28 cellular contexts compared by ENCODE assay signal in the genomic region with DNA sequence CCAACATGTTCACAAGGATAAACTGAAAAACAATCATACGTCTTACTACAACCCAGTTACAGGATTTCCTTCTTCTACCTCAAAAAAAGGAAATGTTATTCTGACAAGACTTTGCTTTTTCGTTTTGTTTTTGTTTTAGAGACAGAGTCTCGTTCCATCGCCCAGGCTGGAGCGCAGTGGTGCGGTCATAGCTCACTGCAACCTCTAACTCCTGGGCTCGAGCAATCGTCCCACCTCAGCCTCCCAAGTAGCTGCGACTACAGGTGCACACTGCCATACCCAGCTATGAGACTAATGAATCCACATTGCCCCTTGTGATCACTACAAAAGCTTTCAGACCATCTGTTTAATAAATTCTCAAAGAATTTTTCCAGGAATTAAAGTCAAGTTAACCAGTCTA.
"Had no signal": no experiment of that assay in that cellular context is flagged by ENCODE, and none has a peak within 500 bp of the region (broad histone marks: within the 10 kb centered on the region; RNA-seq: fewer than 3 reads in every experiment).

No MANE protein-coding gene starts in this region.

- H3K27ac Mint-ChIP-seq: naive thymus-derived CD8-positive, alpha-beta T cell; natural killer cell treated with Interleukin-12 subunit alpha and Interleukin-12 subunit beta and Interleukin-15 and Interleukin-18, amount 100 ng/mL, for 72 hours; nephron progenitor cell; neural progenitor cell; progenitor cell of endocrine pancreas; stimulated activated effector memory CD8-positive, alpha-beta T cell treated with anti-CD3 and anti-CD28 coated beads, Interleukin-12 subunit alpha, Interleukin-12 subunit beta, amount 100 ng/mL, for 72 hours; stimulated activated naive B cell treated with anti-CD40 and anti-IgM and Interleukin-4, amounts not matched to agents 10 μg/mL and 1 μg/mL and 100 μg/mL, for 72 hours; stimulated activated naive CD8-positive, alpha-beta T cell treated with anti-CD3 and anti-CD28 coated beads, Interleukin-15, Interleukin-2, amounts not matched to agents 100 ng/mL and 50 ng/mL, for 24 hours had no signal

- H3K4me1 Mint-ChIP-seq: naive thymus-derived CD8-positive, alpha-beta T cell; nephron progenitor cell; neural progenitor cell; stimulated activated naive B cell treated with anti-CD40 and anti-IgM and Interleukin-4, amounts not matched to agents 10 μg/mL and 1 μg/mL and 100 μg/mL, for 72 hours had no signal

- H3K27me3 ChIP-seq: neural progenitor cell, ovary, right lobe of liver, sigmoid colon, thyroid gland, tibial nerve, upper lobe of left lung, vagina had no signal

- H3K4me1 ChIP-seq: neural progenitor cell, parathyroid adenoma, psoas muscle, right lobe of liver, thyroid gland, vagina had no signal

- H3K9me3 ChIP-seq: ovary, psoas muscle, right lobe of liver, sigmoid colon, thoracic aorta, thyroid gland, tibial nerve, upper lobe of left lung, vagina had no signal

- H3K4me3 ChIP-seq: neural progenitor cell, ovary, psoas muscle, right lobe of liver, sigmoid colon, thoracic aorta, thyroid gland, tibial nerve, upper lobe of left lung, vagina had no signal

- H3K9me3 Mint-ChIP-seq: naive thymus-derived CD8-positive, alpha-beta T cell; natural killer cell treated with Interleukin-12 subunit alpha and Interleukin-12 subunit beta and Interleukin-15 and Interleukin-18, amount 100 ng/mL, for 72 hours; nephron progenitor cell; neural progenitor cell; stimulated activated effector memory CD8-positive, alpha-beta T cell treated with anti-CD3 and anti-CD28 coated beads, Interleukin-12 subunit alpha, Interleukin-12 subunit beta, amount 100 ng/mL, for 72 hours; stimulated activated naive B cell treated with anti-CD40 and anti-IgM and Interleukin-4, amounts not matched to agents 10 μg/mL and 1 μg/mL and 100 μg/mL, for 72 hours; stimulated activated naive CD8-positive, alpha-beta T cell treated with anti-CD3 and anti-CD28 coated beads, Interleukin-15, Interleukin-2, amounts not matched to agents 100 ng/mL and 50 ng/mL, for 24 hours had no signal

- H3K36me3 ChIP-seq: ovary, right lobe of liver, thoracic aorta had no signal

- H3K27me3 Mint-ChIP-seq: naive thymus-derived CD8-positive, alpha-beta T cell; natural killer cell treated with Interleukin-12 subunit alpha and Interleukin-12 subunit beta and Interleukin-15 and Interleukin-18, amount 100 ng/mL, for 72 hours; progenitor cell of endocrine pancreas; stimulated activated naive B cell treated with anti-CD40 and anti-IgM and Interleukin-4, amounts not matched to agents 10 μg/mL and 1 μg/mL and 100 μg/mL, for 72 hours; stimulated activated naive CD8-positive, alpha-beta T cell treated with anti-CD3 and anti-CD28 coated beads, Interleukin-15, Interleukin-2, amounts not matched to agents 100 ng/mL and 50 ng/mL, for 24 hours had no signal

- ATAC-seq: naive thymus-derived CD8-positive, alpha-beta T cell; natural killer cell treated with Interleukin-12 subunit alpha and Interleukin-12 subunit beta and Interleukin-15 and Interleukin-18, amount 100 ng/mL, for 72 hours; psoas muscle; right cardiac atrium; right lobe of liver; stimulated activated effector memory CD8-positive, alpha-beta T cell treated with anti-CD3 and anti-CD28 coated beads, Interleukin-12 subunit alpha, Interleukin-12 subunit beta, amount 100 ng/mL, for 72 hours; stimulated activated naive B cell treated with anti-CD40 and anti-IgM and Interleukin-4, amounts not matched to agents 10 μg/mL and 1 μg/mL and 100 μg/mL, for 72 hours had no signal

- DNase-seq: naive thymus-derived CD8-positive, alpha-beta T cell; nephron progenitor cell; occipital lobe; ovary; posterior cingulate gyrus; psoas muscle; right cardiac atrium; right lobe of liver; sigmoid colon; small intestine; stimulated activated CD4-positive, alpha-beta T cell treated with anti-CD3 and anti-CD28 coated beads, Interleukin-15, amount 100 ng/mL, for 24 hours; stimulated activated CD4-positive, alpha-beta T cell treated with anti-CD3 and anti-CD28 coated beads, Interleukin-2, amount 100 ng/mL, for 24 hours; stimulated activated CD4-positive, alpha-beta T cell treated with anti-CD3 and anti-CD28 coated beads, Interleukin-2, amount 100 ng/mL, for 48 hours; stimulated activated CD4-positive, alpha-beta T cell treated with anti-CD3 and anti-CD28 coated beads, Interleukin-4, amount 100 ng/mL, for 24 hours; stimulated activated naive B cell treated with anti-CD40 and anti-IgM and Interleukin-4, amounts not matched to agents 10 μg/mL and 1 μg/mL and 100 μg/mL, for 72 hours; stimulated activated naive CD4-positive, alpha-beta T cell treated with Interleukin-2 at 50 U/mL for 16 hours; thyroid gland; trophoblast cell; upper lobe of left lung had no signal

- H3K27ac ChIP-seq: neural progenitor cell, ovary, parathyroid adenoma, psoas muscle, right lobe of liver, sigmoid colon, thoracic aorta, thyroid gland, tibial nerve, upper lobe of left lung, vagina had no signal

- H3K4me3 Mint-ChIP-seq: naive thymus-derived CD8-positive, alpha-beta T cell; natural killer cell treated with Interleukin-12 subunit alpha and Interleukin-12 subunit beta and Interleukin-15 and Interleukin-18, amount 100 ng/mL, for 72 hours; nephron progenitor cell; neural progenitor cell; stimulated activated effector memory CD8-positive, alpha-beta T cell treated with anti-CD3 and anti-CD28 coated beads, Interleukin-12 subunit alpha, Interleukin-12 subunit beta, amount 100 ng/mL, for 72 hours; stimulated activated naive B cell treated with anti-CD40 and anti-IgM and Interleukin-4, amounts not matched to agents 10 μg/mL and 1 μg/mL and 100 μg/mL, for 72 hours; stimulated activated naive CD8-positive, alpha-beta T cell treated with anti-CD3 and anti-CD28 coated beads, Interleukin-15, Interleukin-2, amounts not matched to agents 100 ng/mL and 50 ng/mL, for 24 hours had no signal
